In the genomic region with DNA sequence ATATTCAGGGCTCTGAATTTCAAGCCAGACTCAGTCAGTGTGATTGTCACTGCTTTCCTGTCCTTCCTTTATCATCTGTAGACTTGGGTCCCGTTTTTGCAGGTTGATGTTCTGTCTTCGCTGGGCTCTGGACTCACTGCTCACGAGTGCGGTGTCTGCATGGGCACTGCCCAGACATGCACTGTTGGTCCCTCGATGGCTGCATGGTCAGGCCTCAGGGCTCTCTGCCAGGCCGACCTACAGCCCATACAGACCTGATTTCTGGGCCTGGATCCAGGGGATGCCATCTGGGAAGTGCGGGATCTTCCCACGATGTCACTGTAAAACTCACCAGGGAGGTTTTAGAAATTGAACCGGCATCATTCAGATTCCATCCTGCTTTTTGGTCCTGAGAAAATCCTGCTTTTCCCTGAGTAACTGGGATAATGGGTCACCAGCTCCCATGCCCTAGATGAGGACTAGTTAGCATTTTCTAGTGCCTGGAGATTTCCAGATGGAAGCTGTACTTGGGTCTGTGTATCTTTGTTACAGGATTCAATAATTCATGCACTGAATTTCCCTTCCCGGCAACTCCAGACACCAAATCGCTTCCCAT, we compare ENCODE assay signal across 9 cellular contexts. TPM values are rescaled to one million over a fixed set of nuclear protein-coding genes. Genes with fewer than 3 reads are reported as not detected.
DNase-seq lines count a peak whose midpoint lies in the region; ATAC-seq and TF ChIP-seq lines count a peak whose summit lies in the region.
"Had no signal": no experiment of that assay in that cellular context is flagged by ENCODE, and none has a peak within 500 bp of the region (broad histone marks: within the 10 kb centered on the region; RNA-seq: fewer than 3 reads in every experiment).

No MANE protein-coding gene starts in this region.

- no peaks in the 10 kb centered on the region for H3K9me3 Mint-ChIP-seq in HFFc6
- no peaks in the 10 kb centered on the region for H3K9me3 Mint-ChIP-seq in activated T-helper 17 cell treated with anti-CD3 and anti-CD28 coated beads, Interleukin-2, amount 50 U/mL, for 72 hours
- H3K9me3 Mint-ChIP-seq: H9, WTC11 had no signal

- H3K9me2 ChIP-seq in hepatocyte (replicated peaks; ENCODE audit: insufficient read depth): no peaks in the 10 kb centered on the region

- peak overlapping the region; percentile 40 for H3K27ac ChIP-seq in VCaP
- H3K27ac ChIP-seq in hepatocyte: peak overlapping the region; percentile 24
- H3K27ac ChIP-seq in stomach smooth muscle (ENCODE audit: low read length): peak overlapping the region; percentile 60

- WGBS in hepatocyte (ENCODE audit: low lambda C conversion rate, missing lambda C conversion rate): 74% methylated on average over 11 of the region's 11 CpGs

- no peak for TF ChIP-seq CTCF in HFFc6 (IDR thresholded peaks at IDR 0.05)
- TF ChIP-seq CTCF in VCaP (conservative IDR thresholded peaks at IDR 0.05): no peak
- no peak for TF ChIP-seq CTCF in hepatocyte (IDR thresholded peaks at IDR 0.05; ENCODE audit: poor library complexity)

- DNase-seq in HFFc6: no peak
- no peak for DNase-seq in hepatocyte (ENCODE audit: low spot score)
- no peak for DNase-seq in T-helper 17 cell

- H3K4me1 ChIP-seq in hepatocyte (ENCODE audit: insufficient read depth) (peaks cover 19% of the 10 kb centered on the region), stomach smooth muscle (ENCODE audit: control insufficient read depth, insufficient read depth, low read length) (peaks cover 61% of the 10 kb centered on the region)

- peak overlapping the region in 1 of 2 donors; percentile 1 for H3K9ac ChIP-seq in stomach smooth muscle (ENCODE audit: low read length in 2 of 2)

- H4K20me1 ChIP-seq in hepatocyte (ENCODE audit: insufficient read depth, poor library complexity, severe bottlenecking): peaks cover 18% of the 10 kb centered on the region

- H3K27me3 Mint-ChIP-seq in HFFc6 (ENCODE audit: insufficient read depth): no peaks in the 10 kb centered on the region; the same call in 1 of the 2 replicates
- peaks cover 14% of the 10 kb centered on the region for H3K27me3 Mint-ChIP-seq in activated T-helper 17 cell treated with anti-CD3 and anti-CD28 coated beads, Interleukin-2, amount 50 U/mL, for 72 hours
- peaks cover 42% of the 10 kb centered on the region for H3K27me3 Mint-ChIP-seq in T-helper 17 cell

- peaks cover 15% of the 10 kb centered on the region for H3K36me3 Mint-ChIP-seq in HFFc6 (ENCODE audit: low read depth)
- H3K36me3 Mint-ChIP-seq in activated T-helper 17 cell treated with anti-CD3 and anti-CD28 coated beads, Interleukin-2, amount 50 U/mL, for 72 hours (ENCODE audit: low read depth): no peaks in the 10 kb centered on the region
- peaks cover 2% of the 10 kb centered on the region for H3K36me3 Mint-ChIP-seq in T-helper 17 cell (ENCODE audit: low read depth)
- H3K36me3 Mint-ChIP-seq: WTC11 had no signal

- peak overlapping the region; percentile 68 for H3K4me2 ChIP-seq in hepatocyte

- no peaks in the 10 kb centered on the region for H3K27me3 ChIP-seq in hepatocyte
- H3K27me3 ChIP-seq in stomach smooth muscle (ENCODE audit: control insufficient read depth in 1 of 2, insufficient read depth in 2 of 2, low read length in 2 of 2): no peaks in the 10 kb centered on the region

- H3K4me3 Mint-ChIP-seq in HFFc6 (no peak overlapping the region), T-helper 17 cell (no peak overlapping the region)
- H3K4me3 Mint-ChIP-seq in activated T-helper 17 cell treated with anti-CD3 and anti-CD28 coated beads, Interleukin-2, amount 50 U/mL, for 72 hours: no peak overlapping the region

- H3K9me3 ChIP-seq in hepatocyte (ENCODE audit: low read depth): no peaks in the 10 kb centered on the region
- no peaks in the 10 kb centered on the region for H3K9me3 ChIP-seq in stomach smooth muscle (ENCODE audit: control insufficient read depth in 2 of 2, low read length in 2 of 2)
- H3K9me3 ChIP-seq in T-helper 17 cell (ENCODE audit: control insufficient read depth, low read length, poor library complexity, severe bottlenecking): no peaks in the 10 kb centered on the region

- H3K4me3 ChIP-seq in hepatocyte (no peak overlapping the region), stomach smooth muscle (ENCODE audit: low read length in 2 of 2) (peak overlapping the region in 1 of 2 donors; percentile 64)

- H3K36me3 ChIP-seq in hepatocyte (replicated peaks; ENCODE audit: insufficient read depth, low read depth) (no peaks in the 10 kb centered on the region), stomach smooth muscle (ENCODE audit: control insufficient read depth in 2 of 2, insufficient read depth in 2 of 2, low read length in 2 of 2) (peaks cover 23 to 24% of the 10 kb centered on the region in 2 donors)

- ATAC-seq in activated T-helper 17 cell treated with anti-CD3 and anti-CD28 coated beads, Interleukin-2, amount 50 U/mL, for 72 hours (replicated peaks): no peak
- ATAC-seq in T-helper 17 cell: no peak
- no peak for ATAC-seq in HG02759 (IDR thresholded peaks at IDR 0.05; ENCODE audit: unreplicated experiment)

- H2AFZ ChIP-seq in hepatocyte: peak overlapping the region; percentile 29

- peaks cover 37% of the 10 kb centered on the region for H3K4me1 Mint-ChIP-seq in HFFc6 (ENCODE audit: low read depth)
- no peaks in the 10 kb centered on the region for H3K4me1 Mint-ChIP-seq in activated T-helper 17 cell treated with anti-CD3 and anti-CD28 coated beads, Interleukin-2, amount 50 U/mL, for 72 hours
- H3K4me1 Mint-ChIP-seq in T-helper 17 cell: peaks cover 4% of the 10 kb centered on the region

- H3K79me2 ChIP-seq in hepatocyte: peaks cover 67% of the 10 kb centered on the region

- H3K27ac Mint-ChIP-seq in HFFc6 (peak overlapping the region; percentile 48; the same call in 1 of the 2 replicates), T-helper 17 cell (no peak overlapping the region)
- H3K27ac Mint-ChIP-seq in activated T-helper 17 cell treated with anti-CD3 and anti-CD28 coated beads, Interleukin-2, amount 50 U/mL, for 72 hours: no peak overlapping the region
- H3K27ac Mint-ChIP-seq: H9 had no signal

RNA-seq across cellular contexts. Expression of a gene that starts 9.1 kb away (rescaled TPM):
- total RNA-seq in HFFc6 (2021; fragmentation: NEBNext Ultra II Directional; extraction: Animal tissue kit (Norgen Biotek cat#: 25700)): 10 to 100 TPM; 15.1 to 27.7 (median 23.9) TPM
- total RNA-seq in hepatocyte (46.1 and 48.6 TPM in 2 replicates), T-helper 17 cell (1 to 10 TPM in 1 of 2 donors, under 1 TPM in 1; 0.05 to 1.7 TPM)
- polyA plus RNA-seq in hepatocyte: 13.2 and 21.4 TPM in 2 replicates
- not detected for total RNA-seq in activated T-helper 17 cell treated with anti-CD3 and anti-CD28 coated beads, Interleukin-2, amount 50 U/mL, for 72 hours

Comparison
In these comparisons a context has a peak if more than half of its experiments do, and no peak if none do; other contexts are left out.
1. RNA of a gene that starts 9.1 kb away (total RNA-seq): 46.1 to 48.6 TPM in hepatocyte and 15.1 to 27.7 TPM in HFFc6; 0.05 to 1.7 TPM in T-helper 17 cell and not detected in activated T-helper 17 cell treated with anti-CD3 and anti-CD28 coated beads, Interleukin-2, amount 50 U/mL, for 72 hours; every median in the first group is over 4 times any median in the second.
2. Peak in every context shown above with its lines, with median percentiles within 50 percentile points of each other: H3K27ac ChIP-seq.